In genomic region chr4:38237139-38237538, GRCh38 we compare ENCODE assay signal across 1 cellular context.
TF ChIP-seq lines count a peak whose summit lies in the region.

No MANE protein-coding gene starts in this region.

TF ChIP-seq in HepG2, 621 proteins besides CTCF, POLR2A, EP300 and RAD21 (continued from another document):
- TF ChIP-seq DRAP1 (CRISPR knock-in tag; IDR thresholded peaks at IDR 0.05) (0 out of 2 replicates have a peak, but pooled peaks have one; percentile 29), CSRNP2 (CRISPR knock-in tag; conservative IDR thresholded peaks at IDR 0.05; ENCODE audit: low read depth) (no peak), ARID3A (IDR thresholded peaks at IDR 0.05; ENCODE audit: low read depth, low read length) (no peak), NFATC3 (CRISPR knock-in tag; IDR thresholded peaks at IDR 0.05) (no peak), SALL1 (CRISPR knock-in tag; IDR thresholded peaks at IDR 0.05) (0 out of 2 replicates have a peak, but pooled peaks have one; percentile 42), ETV5 (CRISPR knock-in tag; IDR thresholded peaks at IDR 0.05; ENCODE audit: borderline replicate concordance) (peak; percentile 78; the same call in 1 of the 2 replicates), SAP130 (CRISPR knock-in tag; IDR thresholded peaks at IDR 0.05; ENCODE audit: low read depth) (peak; percentile 35; the same call in 1 of the 2 replicates), MTA3 (CRISPR knock-in tag; IDR thresholded peaks at IDR 0.05) (no peak), SP140L (CRISPR knock-in tag; IDR thresholded peaks at IDR 0.05; ENCODE audit: borderline replicate concordance) (no peak), ZNF317 (CRISPR knock-in tag; IDR thresholded peaks at IDR 0.05) (no peak), AGO2 (optimal IDR thresholded peaks at IDR 0.05; ENCODE audit: low read depth, low read length) (no peak), KLF6 (CRISPR knock-in tag; IDR thresholded peaks at IDR 0.05) (no peak), NFRKB (IDR thresholded peaks at IDR 0.05) (no peak), ZFY (CRISPR knock-in tag; IDR thresholded peaks at IDR 0.05) (no peak), NCOR1 (IDR thresholded peaks at IDR 0.05; ENCODE audit: borderline replicate concordance, low read length) (no peak), ZNF703 (CRISPR knock-in tag; IDR thresholded peaks at IDR 0.05; ENCODE audit: borderline replicate concordance) (no peak), ZNF292 (CRISPR knock-in tag; IDR thresholded peaks at IDR 0.05; ENCODE audit: borderline replicate concordance, low read depth) (0 out of 2 replicates have a peak, but pooled peaks have one; percentile 49), KLF13 (CRISPR knock-in tag; IDR thresholded peaks at IDR 0.05) (no peak), CEBPZ (IDR thresholded peaks at IDR 0.05; ENCODE audit: low read length) (no peak), SETDB1 (CRISPR knock-in tag; IDR thresholded peaks at IDR 0.05; ENCODE audit: borderline replicate concordance) (no peak), ZNF724P (CRISPR knock-in tag; IDR thresholded peaks at IDR 0.05; ENCODE audit: borderline replicate concordance) (no peak), TP53 (CRISPR knock-in tag; conservative IDR thresholded peaks at IDR 0.05) (no peak), THAP7 (CRISPR knock-in tag; IDR thresholded peaks at IDR 0.05) (no peak), ZNF776 (CRISPR knock-in tag; IDR thresholded peaks at IDR 0.05) (no peak), HNRNPH1 (optimal IDR thresholded peaks at IDR 0.05; ENCODE audit: low read depth, low read length) (no peak), KMT2B (CRISPR knock-in tag; IDR thresholded peaks at IDR 0.05) (no peak), GABPA (IDR thresholded peaks at IDR 0.05; ENCODE audit: low read depth, low read length) (no peak), GABPA (CRISPR knock-in tag; IDR thresholded peaks at IDR 0.05; ENCODE audit: low read depth) (peak; percentile 62), HOMEZ (CRISPR knock-in tag; IDR thresholded peaks at IDR 0.05; ENCODE audit: low read depth) (peak; percentile 33; the same call in 1 of the 2 replicates), CAMTA2 (CRISPR knock-in tag; IDR thresholded peaks at IDR 0.05; ENCODE audit: borderline replicate concordance) (no peak), MAX (IDR thresholded peaks at IDR 0.05) (no peak), ZFP90 (CRISPR knock-in tag; IDR thresholded peaks at IDR 0.05; ENCODE audit: borderline replicate concordance) (no peak), RARA (CRISPR knock-in tag; IDR thresholded peaks at IDR 0.05) (0 out of 2 replicates have a peak, but pooled peaks have one; percentile 23), REPIN1 (CRISPR knock-in tag; IDR thresholded peaks at IDR 0.05; ENCODE audit: borderline replicate concordance, low read depth) (no peak), ZNF331 (CRISPR knock-in tag; IDR thresholded peaks at IDR 0.05) (no peak), E2F2 (CRISPR knock-in tag; IDR thresholded peaks at IDR 0.05; ENCODE audit: borderline replicate concordance) (no peak), ZNF234 (CRISPR knock-in tag; conservative IDR thresholded peaks at IDR 0.05) (no peak), ZNF710 (CRISPR knock-in tag; IDR thresholded peaks at IDR 0.05; ENCODE audit: borderline replicate concordance) (no peak), ZNF605 (CRISPR knock-in tag; IDR thresholded peaks at IDR 0.05) (no peak), JUNB (CRISPR knock-in tag; IDR thresholded peaks at IDR 0.05; ENCODE audit: borderline replicate concordance) (no peak), AGO1 (IDR thresholded peaks at IDR 0.05; ENCODE audit: low read depth, low read length, poor library complexity, severe bottlenecking) (no peak)
